Comparison of ENCODE assay signal across 12 cellular contexts in the genomic region with DNA sequence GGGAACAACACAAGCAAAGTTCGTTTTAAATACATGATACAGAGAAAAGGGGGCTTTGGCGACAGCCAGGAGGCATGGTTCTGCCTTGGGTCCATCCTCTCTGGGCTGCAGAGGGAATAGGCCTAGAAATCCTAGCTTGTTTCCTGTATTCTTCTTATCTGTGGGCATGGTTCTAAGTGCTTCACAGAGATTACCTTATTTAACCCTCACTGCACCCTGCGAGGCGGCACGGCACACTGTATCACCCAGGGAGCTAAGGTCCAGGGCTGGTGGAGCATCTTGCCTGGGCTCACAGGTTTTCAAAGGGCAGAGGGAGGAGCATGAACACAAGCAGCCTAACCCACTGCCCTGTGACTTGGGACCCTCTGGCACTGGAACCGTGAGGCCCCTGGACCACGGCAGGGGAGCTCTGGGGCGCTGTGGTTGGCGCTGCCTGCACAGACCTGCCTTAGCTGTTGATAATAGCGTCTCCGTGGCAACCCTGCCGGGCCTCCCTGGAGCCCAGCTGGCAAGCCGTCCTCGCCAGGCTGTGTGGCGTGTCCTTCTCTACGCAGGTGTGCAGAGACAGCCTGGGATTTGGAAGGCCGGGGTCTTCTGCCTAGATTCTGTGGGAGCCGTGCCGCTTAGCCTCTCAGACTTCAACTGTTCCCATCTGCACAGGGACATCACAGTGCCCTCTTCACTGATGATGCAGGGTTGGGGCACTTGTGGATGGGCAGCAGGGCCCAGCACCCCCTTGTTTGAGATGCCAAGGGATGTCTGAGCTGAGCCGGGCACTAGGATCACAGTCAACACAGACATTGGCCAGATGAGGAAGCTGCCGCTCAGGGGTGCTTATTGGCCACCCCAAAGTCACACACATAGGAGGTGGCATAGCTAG.
DNase-seq lines count a peak whose midpoint lies in the region; ATAC-seq and TF ChIP-seq lines count a peak whose summit lies in the region.
"Had no signal": no experiment of that assay in that cellular context is flagged by ENCODE, and none has a peak within 500 bp of the region (broad histone marks: within the 10 kb centered on the region; RNA-seq: fewer than 3 reads in every experiment).

No MANE protein-coding gene starts in this region.

- H3K27ac ChIP-seq in BLaER1 = no peak overlapping the region
- H3K27ac ChIP-seq in foreskin keratinocyte = no peak overlapping the region
- no peak overlapping the region for H3K27ac ChIP-seq in brain microvascular endothelial cell
- no peak overlapping the region for H3K27ac ChIP-seq in coronary artery

- ATAC-seq in foreskin keratinocyte = peak; percentile 90
- ATAC-seq in GM18519 (IDR thresholded peaks at IDR 0.05; ENCODE audit: low FRiP score, unreplicated experiment) = no peak
- ATAC-seq in GM21786 (IDR thresholded peaks at IDR 0.05; ENCODE audit: unreplicated experiment) = no peak
- ATAC-seq: activated T-cell treated with anti-CD3 and anti-CD28 coated beads, Interleukin-2, amount 50 U/mL, for 4 hours had no signal

- no peaks in the 10 kb centered on the region for H3K36me3 ChIP-seq in BLaER1
- no peaks in the 10 kb centered on the region for H3K36me3 ChIP-seq in brain microvascular endothelial cell (replicated peaks)

- TF ChIP-seq CTCF in foreskin keratinocyte (conservative IDR thresholded peaks at IDR 0.05) (no peak), brain microvascular endothelial cell (IDR thresholded peaks at IDR 0.05; ENCODE audit: low read depth, low read length, missing control alignments) (no peak), coronary artery (IDR thresholded peaks at IDR 0.05) (no peak)

- peaks cover 53% of the 10 kb centered on the region for H3K4me1 ChIP-seq in BLaER1
- H3K4me1 ChIP-seq in foreskin keratinocyte = no peaks in the 10 kb centered on the region

- H3K4me2 ChIP-seq in BLaER1 = peak overlapping the region; percentile 29

- 0 out of 2 replicates have a peak, but pooled peaks cover 3% of the 10 kb centered on the region for H3K9me3 ChIP-seq in BLaER1

- DNase-seq in NCI-H1092 (lab: John Stamatoyannopoulos, UW) = peak; percentile 46
- DNase-seq in NCI-H510A (lab: John Stamatoyannopoulos, UW) = peak; percentile 65
- DNase-seq in foreskin keratinocyte = peak in 1 of 2 donors; percentile 49
- no peak for DNase-seq in brain microvascular endothelial cell
- no peak for DNase-seq in coronary artery (ENCODE audit: low spot score)
- DNase-seq: activated T-cell treated with anti-CD3 and anti-CD28 coated beads, Interleukin-2, amount 50 U/mL, for 4 hours; immature natural killer cell; KG1; stimulated activated CD4-positive, alpha-beta T cell treated with anti-CD3 and anti-CD28 coated beads, Interleukin-2, amount 100 ng/mL, for 24 hours had no signal

- H4K20me1 ChIP-seq in BLaER1 = peaks cover 34% of the 10 kb centered on the region; the same call in 1 of the 2 replicates

- no peak overlapping the region for H3K9ac ChIP-seq in BLaER1

- H3K4me3 ChIP-seq in BLaER1 (no peak overlapping the region), brain microvascular endothelial cell (ENCODE audit: low read depth, low read length) (no peak overlapping the region), coronary artery (no peak overlapping the region)

- in situ Hi-C loops in brain microvascular endothelial cell (cut with HindIII; ENCODE audit: low pct_ligation_motif_present, low sequenced_read_pairs) = no loop called here

- H3K27me3 ChIP-seq in BLaER1 (peaks cover 7% of the 10 kb centered on the region; the same call in 1 of the 2 replicates), foreskin keratinocyte (peaks cover 29% of the 10 kb centered on the region), brain microvascular endothelial cell (replicated peaks) (peaks cover 8% of the 10 kb centered on the region)

Comparison
In these comparisons a context has a peak if more than half of its experiments do, and no peak if none do; other contexts are left out.
1. DNase-seq: peak in NCI-H1092 (single experiment) and NCI-H510A (single experiment); none in brain microvascular endothelial cell (single experiment) and coronary artery (single experiment).